Comparison of ENCODE assay signal across 15 cellular contexts in the genomic region with DNA sequence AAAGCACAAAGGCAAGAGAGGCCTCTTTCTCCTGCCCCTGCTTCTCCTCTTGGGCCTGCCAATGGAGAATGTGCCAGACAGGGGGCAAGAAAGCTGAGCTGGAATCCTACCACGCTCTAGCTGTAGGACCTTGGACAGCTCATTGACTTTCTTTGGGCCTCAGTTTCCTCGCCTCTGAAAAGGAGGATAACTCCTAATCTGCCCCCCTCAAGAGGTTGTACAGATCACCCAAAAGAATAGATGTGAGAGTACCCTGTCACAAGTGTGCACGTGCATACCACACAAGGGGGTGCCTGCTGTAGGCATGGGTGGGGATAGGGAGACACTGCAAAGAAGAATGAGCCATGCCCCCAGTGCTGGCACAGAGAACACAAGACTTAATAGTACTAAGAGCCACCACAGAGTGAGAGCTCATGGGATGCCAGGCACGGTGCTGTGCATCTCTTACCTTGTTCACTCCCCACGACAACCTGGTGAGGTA. TPM values are rescaled to one million over a fixed set of nuclear protein-coding genes. Genes with fewer than 3 reads are reported as not detected.
DNase-seq lines count a peak whose midpoint lies in the region; ATAC-seq and TF ChIP-seq lines count a peak whose summit lies in the region.
"Had no signal": no experiment of that assay in that cellular context is flagged by ENCODE, and none has a peak within 500 bp of the region (broad histone marks: within the 10 kb centered on the region; RNA-seq: fewer than 3 reads in every experiment).

No MANE protein-coding gene starts in this region.

- H4K8ac ChIP-seq in neuronal stem cell (ENCODE audit: low read depth, low read length): no peak overlapping the region

- no peak for ATAC-seq in SK-N-SH treated with all-trans-retinoic acid at 6 μM for 48 hours
- ATAC-seq in activated naive CD4-positive, alpha-beta T cell treated with anti-CD3 and anti-CD28 coated beads, Interleukin-2, amount 50 U/mL, for 72 hours: no peak
- no peak for ATAC-seq in gastroesophageal sphincter

- peaks cover 34 to 44% of the 10 kb centered on the region in 2 donors for H3K36me3 Mint-ChIP-seq in activated naive CD4-positive, alpha-beta T cell treated with anti-CD3 and anti-CD28 coated beads, Interleukin-2, amount 50 U/mL, for 72 hours

- H3K9me3 ChIP-seq in SK-N-SH (no peaks in the 10 kb centered on the region), neuronal stem cell (replicated peaks in 1 of 2; ENCODE audit: control insufficient read depth in 2 of 2, insufficient read depth in 1 of 2, low read depth in 1 of 2, low read length in 2 of 2) (no peaks in the 10 kb centered on the region), gastroesophageal sphincter (no peaks in the 10 kb centered on the region)
- H3K9me3 ChIP-seq: thoracic aorta had no signal

- no peak overlapping the region for H2BK5ac ChIP-seq in neuronal stem cell (ENCODE audit: low read length)

- H2AFZ ChIP-seq in SK-N-SH (ENCODE audit: low read depth) (no peak overlapping the region), neuronal stem cell (ENCODE audit: low read length) (peak overlapping the region; percentile 61)

- H3K27ac Mint-ChIP-seq in activated naive CD4-positive, alpha-beta T cell treated with anti-CD3 and anti-CD28 coated beads, Interleukin-2, amount 50 U/mL, for 72 hours: peak overlapping the region; percentile 60 to 94

- no peak for TF ChIP-seq POLR2A in gastroesophageal sphincter (IDR thresholded peaks at IDR 0.05)

- H3K18ac ChIP-seq in neuronal stem cell (ENCODE audit: low read length): no peak overlapping the region

- no peak overlapping the region for H2AK5ac ChIP-seq in neuronal stem cell (ENCODE audit: low read depth, low read length)

- no peak overlapping the region for H4K91ac ChIP-seq in neuronal stem cell (ENCODE audit: low read depth, low read length, poor library complexity)

- TF ChIP-seq EP300 in SK-N-SH (IDR thresholded peaks at IDR 0.05; ENCODE audit: borderline replicate concordance in 1 of 2, low read depth in 1 of 2, low read length in 1 of 2) (no peak), Ishikawa (IDR thresholded peaks at IDR 0.05; ENCODE audit: borderline replicate concordance) (no peak), gastroesophageal sphincter (IDR thresholded peaks at IDR 0.05) (no peak)

- H3K4me2 ChIP-seq in SK-N-SH (no peak overlapping the region), neuronal stem cell (ENCODE audit: insufficient read depth, low read length, poor library complexity, severe bottlenecking) (no peak overlapping the region)

- H3K4me3 ChIP-seq in SK-N-SH (ENCODE audit: low read depth in 2 of 2, low read length in 1 of 2) (no peak overlapping the region), neuronal stem cell (ENCODE audit: low read length in 2 of 2) (no peak overlapping the region), gastroesophageal sphincter (no peak overlapping the region)
- H3K4me3 ChIP-seq: coronary artery, lung, thoracic aorta had no signal

- TF ChIP-seq CTCF in SK-N-SH (IDR thresholded peaks at IDR 0.05) (no peak), gastroesophageal sphincter (IDR thresholded peaks at IDR 0.05) (no peak)

- H3K23ac ChIP-seq in neuronal stem cell (ENCODE audit: low read depth, low read length, poor library complexity): no peak overlapping the region

- no peaks in the 10 kb centered on the region for H3K9me3 Mint-ChIP-seq in activated naive CD4-positive, alpha-beta T cell treated with anti-CD3 and anti-CD28 coated beads, Interleukin-2, amount 50 U/mL, for 72 hours

- H3K27ac ChIP-seq in SK-N-SH (ENCODE audit: low read depth in 2 of 2, low read length in 1 of 2): no peak overlapping the region
- no peak overlapping the region for H3K27ac ChIP-seq in neuronal stem cell (replicated peaks; ENCODE audit: low read length)
- no peak overlapping the region for H3K27ac ChIP-seq in gastroesophageal sphincter
- H3K27ac ChIP-seq: 22Rv1, coronary artery, thoracic aorta had no signal

- TF ChIP-seq RAD21 in SK-N-SH (IDR thresholded peaks at IDR 0.05; ENCODE audit: low read length) (no peak), Ishikawa (IDR thresholded peaks at IDR 0.05; ENCODE audit: low read depth) (no peak)

- H4K20me1 ChIP-seq in SK-N-SH (ENCODE audit: insufficient read depth): no peaks in the 10 kb centered on the region

- H3K4ac ChIP-seq in neuronal stem cell (ENCODE audit: low read length): no peak overlapping the region

- H3K36me3 ChIP-seq in SK-N-SH (replicated peaks in 1 of 2; ENCODE audit: control insufficient read depth in 1 of 2, insufficient read depth in 2 of 2, low read length in 1 of 2): no peaks in the 10 kb centered on the region
- H3K36me3 ChIP-seq in neuronal stem cell (replicated peaks in 1 of 2; ENCODE audit: control insufficient read depth in 2 of 2, insufficient read depth in 2 of 2, low read length in 2 of 2): no peaks in the 10 kb centered on the region
- H3K36me3 ChIP-seq in gastroesophageal sphincter: no peaks in the 10 kb centered on the region
- H3K36me3 ChIP-seq: thoracic aorta had no signal

- POLR2A ChIA-PET in SK-N-SH (lab: Yijun Ruan, JAX): no interaction called here

- H2BK15ac ChIP-seq in neuronal stem cell (ENCODE audit: low read length): no peak overlapping the region

- H3K4me1 ChIP-seq in SK-N-SH (ENCODE audit: control insufficient read depth in 1 of 2, insufficient read depth in 2 of 2, low read depth in 1 of 2, low read length in 1 of 2) (no peaks in the 10 kb centered on the region; a peak in 1 of 4 replicates), neuronal stem cell (ENCODE audit: control insufficient read depth in 2 of 2, insufficient read depth in 1 of 2, low read depth in 1 of 2, low read length in 2 of 2) (peaks cover 0 to 2% of the 10 kb centered on the region in 2 donors), gastroesophageal sphincter (no peaks in the 10 kb centered on the region)

- H3K9ac ChIP-seq in SK-N-SH: no peak overlapping the region
- H3K9ac ChIP-seq in neuronal stem cell (ENCODE audit: low read depth, low read length, poor library complexity): no peak overlapping the region

- H3K27me3 ChIP-seq in SK-N-SH (ENCODE audit: insufficient read depth): peaks cover 13% of the 10 kb centered on the region; the same call in 1 of the 2 replicates
- no peaks in the 10 kb centered on the region for H3K27me3 ChIP-seq in neuronal stem cell (ENCODE audit: control insufficient read depth in 3 of 3, insufficient read depth in 3 of 3, low read depth in 1 of 3, low read length in 3 of 3)
- no peaks in the 10 kb centered on the region for H3K27me3 ChIP-seq in gastroesophageal sphincter

- H3K79me2 ChIP-seq in SK-N-SH (ENCODE audit: insufficient read depth): no peaks in the 10 kb centered on the region

- H2BK120ac ChIP-seq in neuronal stem cell (ENCODE audit: low read depth, low read length): no peak overlapping the region

- CTCF ChIA-PET in SK-N-SH (lab: Yijun Ruan, JAX): interaction anchor here (0.6 to 1.4 kb wide), 2 partner anchors 35 to 143 kb away, joined by 3 read pairs; no protein-coding TSS in a partner anchor

- DNase-seq in SK-N-SH: no peak
- no peak for DNase-seq in activated naive CD4-positive, alpha-beta T cell treated with anti-CD3 and anti-CD28 coated beads, Interleukin-2, amount 50 U/mL, for 72 hours (ENCODE audit: low spot score in 2 of 2)
- no peak for DNase-seq in neuronal stem cell (ENCODE audit: low spot score)
- DNase-seq in amniotic stem cell (lab: John Stamatoyannopoulos, UW): no peak
- DNase-seq in SIG-M5 (lab: John Stamatoyannopoulos, UW): no peak
- DNase-seq: NCI-H1930, NCI-H69 had no signal

- H3K79me1 ChIP-seq in neuronal stem cell (ENCODE audit: low read depth, low read length): no peaks in the 10 kb centered on the region

- WGBS in SK-N-SH (ENCODE audit: low lambda C conversion rate): 17% methylated on average over 4 of the region's 5 CpGs
- WGBS in neuronal stem cell (ENCODE audit: extremely low coverage in 2 of 2, insufficient read length in 2 of 2, insufficient replicate concordance in 1 of 2), 2 donors: no CpG with 5 or more reads among the region's 5 CpGs
- WGBS in gastroesophageal sphincter (ENCODE audit: low coverage in 1 of 2), 2 donors: 86 to 100% methylated on average over 1 of the region's 5 CpGs

- no peaks in the 10 kb centered on the region for H3K9me2 ChIP-seq in SK-N-SH

- H2BK12ac ChIP-seq in neuronal stem cell (ENCODE audit: low read length): no peak overlapping the region

- no peak overlapping the region for H3K14ac ChIP-seq in neuronal stem cell (ENCODE audit: low read length)

- H3F3A ChIP-seq in SK-N-SH (replicated peaks; ENCODE audit: insufficient read depth): no peaks in the 10 kb centered on the region

TF ChIP-seq in SK-N-SH, 30 proteins besides CTCF, POLR2A, EP300 and RAD21 (continues in another document):
- TF ChIP-seq RCOR1 (IDR thresholded peaks at IDR 0.05; ENCODE audit: low read length): no peak
- TF ChIP-seq RFX5 (IDR thresholded peaks at IDR 0.05; ENCODE audit: low read length): no peak
- no peak for TF ChIP-seq GATA2 (CRISPR knock-in tag; IDR thresholded peaks at IDR 0.05)
- no peak for TF ChIP-seq FOXJ3 (CRISPR knock-in tag; IDR thresholded peaks at IDR 0.05)

TF ChIP-seq in SK-N-SH treated with all-trans-retinoic acid at 6 μM for 48 hours, 23 proteins besides CTCF, POLR2A, EP300 and RAD21 (continues in another document):
- TF ChIP-seq ZNF565 (CRISPR knock-in tag; conservative IDR thresholded peaks at IDR 0.05; ENCODE audit: low read depth) (no peak), ZC3H10 (CRISPR knock-in tag; IDR thresholded peaks at IDR 0.05) (no peak), GLIS3 (CRISPR knock-in tag; IDR thresholded peaks at IDR 0.05) (no peak), PPARA (CRISPR knock-in tag; IDR thresholded peaks at IDR 0.05; ENCODE audit: borderline replicate concordance) (no peak)

TF ChIP-seq in Ishikawa, 13 proteins besides CTCF, POLR2A, EP300 and RAD21 (continues in another document):
- no peak for TF ChIP-seq YY1 (IDR thresholded peaks at IDR 0.05; ENCODE audit: low read depth)

RNA-seq across cellular contexts. Expression of gene SASH3, which starts 2.3 kb away (rescaled TPM):
- not detected in 2 replicates for polyA plus RNA-seq in SK-N-SH (2012; rRNA removed)
- polyA plus RNA-seq in SK-N-SH (2012; cell fraction: cytosol; rRNA removed): not detected in 2 replicates
- polyA plus RNA-seq in SK-N-SH (2012; cell fraction: nucleus; rRNA removed): not detected in 2 replicates
- 100 to 1,000 TPM in 1 of 2 donors, 10 to 100 TPM in 1; 82.7 to 114 TPM for total RNA-seq in activated naive CD4-positive, alpha-beta T cell treated with anti-CD3 and anti-CD28 coated beads, Interleukin-2, amount 50 U/mL, for 72 hours
- not detected for polyA plus RNA-seq in neuronal stem cell (2013, experiment 1 of 2)
- polyA plus RNA-seq in neuronal stem cell (2013, experiment 2 of 2): not detected
- total RNA-seq in gastroesophageal sphincter: 1 to 10 TPM; 1.9 to 8.2 (median 5.3) TPM
- total RNA-seq: SK-MEL-5 had no signal

RNA-seq across cellular contexts. Expression of gene XPNPEP2, which starts 43.3 kb away (rescaled TPM):
- polyA plus RNA-seq in SK-N-SH (2012; rRNA removed): 0.19 and 0.21 TPM in 2 replicates
- polyA plus RNA-seq in SK-N-SH (2012; cell fraction: cytosol; rRNA removed): 0.04 and 0.20 TPM in 2 replicates
- 0.11 and 0.12 TPM in 2 replicates for polyA plus RNA-seq in SK-N-SH (2012; cell fraction: nucleus; rRNA removed)
- under 1 TPM in 1 of 2 donors, not detected in 1; 0.21 TPM for total RNA-seq in activated naive CD4-positive, alpha-beta T cell treated with anti-CD3 and anti-CD28 coated beads, Interleukin-2, amount 50 U/mL, for 72 hours
- polyA plus RNA-seq in neuronal stem cell (2013, experiment 1 of 2): 0.29 TPM
- polyA plus RNA-seq in neuronal stem cell (2013, experiment 2 of 2): 0.30 TPM
- 10 to 100 TPM in 1 of 4 donors, 1 to 10 TPM in 2, under 1 TPM in 1; 0.93 to 11.2 (median 6.5) TPM for total RNA-seq in gastroesophageal sphincter
- total RNA-seq: SK-MEL-5 had no signal

Comparison
In these comparisons a context has a peak if more than half of its experiments do, and no peak if none do; other contexts are left out.
1. RNA of gene SASH3, which starts 2.3 kb away (total RNA-seq): 82.7 to 114 TPM in activated naive CD4-positive, alpha-beta T cell treated with anti-CD3 and anti-CD28 coated beads, Interleukin-2, amount 50 U/mL, for 72 hours; 1.9 to 8.2 TPM in gastroesophageal sphincter; every median in the first group is over 4 times any median in the second.